In genomic region chr14:51847489-51847796, GRCh38 we compare ENCODE assay signal across 11 cellular contexts. TPM values are rescaled to one million over a fixed set of nuclear protein-coding genes. Genes with fewer than 3 reads are reported as not detected.
DNase-seq lines count a peak whose midpoint lies in the region; ATAC-seq and TF ChIP-seq lines count a peak whose summit lies in the region.
"Had no signal": no experiment of that assay in that cellular context is flagged by ENCODE, and none has a peak within 500 bp of the region (broad histone marks: within the 10 kb centered on the region; RNA-seq: fewer than 3 reads in every experiment).

No MANE protein-coding gene starts in this region.

- H3T11ph ChIP-seq in H9 (ENCODE audit: low read length), result no peak overlapping the region

- no peaks in the 10 kb centered on the region for H3K27me3 Mint-ChIP-seq in H9 (ENCODE audit: low read depth)
- peaks cover 3% of the 10 kb centered on the region for H3K27me3 Mint-ChIP-seq in activated naive CD8-positive, alpha-beta T cell treated with anti-CD3 and anti-CD28 coated beads for 36 hours
- H3K27me3 Mint-ChIP-seq in naive thymus-derived CD4-positive, alpha-beta T cell, result peaks cover 0 to 2% (median 0%) of the 10 kb centered on the region in 5 donors

- TF ChIP-seq CTCF in H9 (conservative IDR thresholded peaks at IDR 0.05), result no peak

- peak overlapping the region; percentile 73; the same call in 1 of the 2 replicates for H3K9ac ChIP-seq in BLaER1
- no peak overlapping the region for H3K9ac ChIP-seq in H9 (ENCODE audit: extremely low read depth, insufficient read length, low read length)
- H3K9ac ChIP-seq: GM23248 had no signal

- H3K36me3 ChIP-seq in BLaER1, result no peaks in the 10 kb centered on the region
- no peaks in the 10 kb centered on the region for H3K36me3 ChIP-seq in naive thymus-derived CD4-positive, alpha-beta T cell (ENCODE audit: control insufficient read depth in 2 of 3, insufficient read depth in 3 of 3, low read length in 3 of 3)

- H3K23me2 ChIP-seq in H9 (ENCODE audit: insufficient read length, low read depth, low read length, poor library complexity, severe bottlenecking), result peaks cover 3% of the 10 kb centered on the region

- H3K4me2 ChIP-seq in BLaER1, result peak overlapping the region; percentile 95
- H3K4me2 ChIP-seq in H9 (ENCODE audit: insufficient read depth, insufficient read length, low read length), result peak overlapping the region; percentile 36
- H3K4me2 ChIP-seq: PC-9 had no signal

- H4K20me1 ChIP-seq in BLaER1, result no peaks in the 10 kb centered on the region
- H4K20me1 ChIP-seq in H9 (ENCODE audit: control insufficient read depth, insufficient read depth, insufficient read length), result no peaks in the 10 kb centered on the region

- H3K4me3 ChIP-seq in BLaER1, result peak overlapping the region; percentile 59
- H3K4me3 ChIP-seq in naive thymus-derived CD4-positive, alpha-beta T cell (ENCODE audit: low read length), result no peak overlapping the region
- H3K4me3 ChIP-seq: GM23248, PC-9 had no signal

- no CpG with 5 or more reads among the region's 4 CpGs for WGBS in H9 (ENCODE audit: extremely low coverage, insufficient read length, low lambda C conversion rate)

- H3K27me3 ChIP-seq in BLaER1 (no peaks in the 10 kb centered on the region), H9 (ENCODE audit: insufficient read depth, low read length) (no peaks in the 10 kb centered on the region)
- H3K27me3 ChIP-seq in naive thymus-derived CD4-positive, alpha-beta T cell (ENCODE audit: control insufficient read depth in 2 of 2, insufficient read depth in 2 of 2, low read length in 2 of 2), result no peaks in the 10 kb centered on the region

- H3K4me3 Mint-ChIP-seq in H9, result peak overlapping the region in 1 of 2 experiments; percentile 72; a peak in 3 of 5 replicates
- H3K4me3 Mint-ChIP-seq in activated naive CD8-positive, alpha-beta T cell treated with anti-CD3 and anti-CD28 coated beads for 36 hours, result peak overlapping the region; percentile 80
- peak overlapping the region in 9 of 10 donors; percentile 83 to 96 (median 88) for H3K4me3 Mint-ChIP-seq in naive thymus-derived CD4-positive, alpha-beta T cell

- H2AFZ ChIP-seq in H9 (ENCODE audit: low read length), result no peak overlapping the region
- H2AFZ ChIP-seq: GM23248, PC-9 had no signal

- H2BK120ac ChIP-seq in H9 (ENCODE audit: low read depth, low read length, poor library complexity, severe bottlenecking), result no peak overlapping the region

- intact Hi-C loops in naive thymus-derived CD4-positive, alpha-beta T cell (cut with micrococcal nuclease), result loop anchor here (1.0 to 5.0 kb wide), 19 partner anchors 13 to 885 kb away; partner anchors contain the start of genes GNG2 (in 2 of the 2), GPR137C (in 2 of the 2), RTRAF (in 2 of the 2) and TXNDC16 (in 2 of the 2)

- peak overlapping the region; percentile 81 for H3K27ac ChIP-seq in BLaER1
- no peak overlapping the region for H3K27ac ChIP-seq in H9 (ENCODE audit: insufficient read length, low read depth, low read length)
- peak overlapping the region; percentile 96 for H3K27ac ChIP-seq in naive thymus-derived CD4-positive, alpha-beta T cell (ENCODE audit: low read depth, low read length)
- H3K27ac ChIP-seq: C4-2B, GM23248, PC-9 had no signal

- H3K4me1 ChIP-seq in BLaER1 (peaks cover 70% of the 10 kb centered on the region), H9 (ENCODE audit: insufficient read depth, low read length) (peaks cover 5% of the 10 kb centered on the region; the same call in 1 of the 2 replicates)
- peaks cover 23 to 47% of the 10 kb centered on the region in 2 donors for H3K4me1 ChIP-seq in naive thymus-derived CD4-positive, alpha-beta T cell (ENCODE audit: control insufficient read depth in 2 of 2, insufficient read depth in 2 of 2, low read length in 2 of 2)

- no peak overlapping the region for H2BK15ac ChIP-seq in H9 (ENCODE audit: low read depth, low read length)

- H4K8ac ChIP-seq in H9 (replicated peaks; ENCODE audit: insufficient read length, low read depth, low read length), result no peak overlapping the region

- H3K9me3 Mint-ChIP-seq in H9, result no peaks in the 10 kb centered on the region; a peak in 1 of 5 replicates
- H3K9me3 Mint-ChIP-seq in activated naive CD8-positive, alpha-beta T cell treated with anti-CD3 and anti-CD28 coated beads for 36 hours, result peaks cover 24% of the 10 kb centered on the region
- H3K9me3 Mint-ChIP-seq in naive thymus-derived CD4-positive, alpha-beta T cell, result peaks cover 0 to 15% (median 6%) of the 10 kb centered on the region in 11 donors

- no peaks in the 10 kb centered on the region for H3K79me2 ChIP-seq in H9 (ENCODE audit: insufficient read depth, low read length)

- peaks cover 24 to 26% of the 10 kb centered on the region in 2 experiments for H3K4me1 Mint-ChIP-seq in H9
- peaks cover 54% of the 10 kb centered on the region for H3K4me1 Mint-ChIP-seq in activated naive CD8-positive, alpha-beta T cell treated with anti-CD3 and anti-CD28 coated beads for 36 hours
- H3K4me1 Mint-ChIP-seq in naive thymus-derived CD4-positive, alpha-beta T cell, result peaks cover 35 to 89% (median 79%) of the 10 kb centered on the region in 7 donors

- DNase-seq in H9, result no peak
- DNase-seq in activated naive CD8-positive, alpha-beta T cell treated with anti-CD3 and anti-CD28 coated beads for 36 hours, result no peak
- DNase-seq in naive thymus-derived CD4-positive, alpha-beta T cell, result no peak
- no peak for DNase-seq in DMS53 (lab: John Stamatoyannopoulos, UW)
- DNase-seq: PC-9 had no signal

- no peak overlapping the region for H4K5ac ChIP-seq in H9 (ENCODE audit: insufficient read length, low read depth, low read length)

- no peak overlapping the region for H2BK20ac ChIP-seq in H9 (ENCODE audit: low read depth, low read length, poor library complexity, severe bottlenecking)

- ATAC-seq in naive thymus-derived CD4-positive, alpha-beta T cell, result no peak
- no peak for ATAC-seq in GM21786 (IDR thresholded peaks at IDR 0.05; ENCODE audit: unreplicated experiment)
- ATAC-seq in GM21723 (IDR thresholded peaks at IDR 0.05; ENCODE audit: unreplicated experiment), result no peak
- ATAC-seq in HG02623 (IDR thresholded peaks at IDR 0.05; ENCODE audit: unreplicated experiment), result no peak

- H3K23ac ChIP-seq in H9 (ENCODE audit: insufficient read length, low read depth, low read length), result no peak overlapping the region

- H3K27ac Mint-ChIP-seq in H9, result peak overlapping the region; percentile 88 to 90 (median 88); a peak in 4 of 7 replicates
- H3K27ac Mint-ChIP-seq in activated naive CD8-positive, alpha-beta T cell treated with anti-CD3 and anti-CD28 coated beads for 36 hours, result peak overlapping the region; percentile 99
- peak overlapping the region; percentile 97 to 100 (median 99) for H3K27ac Mint-ChIP-seq in naive thymus-derived CD4-positive, alpha-beta T cell

- no peaks in the 10 kb centered on the region for H3K36me3 Mint-ChIP-seq in H9 (ENCODE audit: insufficient read depth in 1 of 3, low read depth in 3 of 3)
- H3K36me3 Mint-ChIP-seq in activated naive CD8-positive, alpha-beta T cell treated with anti-CD3 and anti-CD28 coated beads for 36 hours, result peaks cover 37% of the 10 kb centered on the region
- peaks cover 0 to 32% (median 5%) of the 10 kb centered on the region in 5 donors for H3K36me3 Mint-ChIP-seq in naive thymus-derived CD4-positive, alpha-beta T cell

- CTCF ChIA-PET in naive thymus-derived CD4-positive, alpha-beta T cell (lab: Charles Lee), result interaction anchor here (0.6 to 2.8 kb wide), 9 partner anchors 11 to 905 kb away, joined by 3 to 13 read pairs (median 4); partner anchors contain the start of gene GNG2

- H2AK5ac ChIP-seq in H9 (ENCODE audit: insufficient read length, low read length), result no peak overlapping the region

- H3K4ac ChIP-seq in H9 (ENCODE audit: low read depth, low read length), result no peak overlapping the region; the same call in 1 of the 2 replicates

- POLR2A ChIA-PET in naive thymus-derived CD4-positive, alpha-beta T cell (lab: Charles Lee), result interaction anchor here (0.6 to 4.6 kb wide), 12 partner anchors 9 to 140 kb away, joined by 3 to 83 read pairs (median 4); partner anchors contain the start of gene GNG2

- H3K14ac ChIP-seq in H9 (ENCODE audit: insufficient read depth, low read length), result peak overlapping the region; percentile 91; the same call in 1 of the 2 replicates

- no peak overlapping the region for H3K56ac ChIP-seq in H9 (ENCODE audit: insufficient read length, low read depth, low read length)

- H3K18ac ChIP-seq in H9 (ENCODE audit: insufficient read length, low read depth, low read length), result peak overlapping the region; percentile 94

- H2BK5ac ChIP-seq in H9 (ENCODE audit: insufficient read length, low read length), result no peak overlapping the region

- H4K91ac ChIP-seq in H9 (ENCODE audit: insufficient read length, low read depth, low read length), result no peak overlapping the region

- no peaks in the 10 kb centered on the region for H3K79me1 ChIP-seq in H9 (ENCODE audit: insufficient read depth, low read depth, low read length, poor library complexity, severe bottlenecking)

- H3K9me3 ChIP-seq in BLaER1 (no peaks in the 10 kb centered on the region), H9 (ENCODE audit: control insufficient read depth, low read depth, low read length) (no peaks in the 10 kb centered on the region)
- no peaks in the 10 kb centered on the region for H3K9me3 ChIP-seq in naive thymus-derived CD4-positive, alpha-beta T cell (ENCODE audit: control insufficient read depth in 2 of 3, low read length in 3 of 3)

- H2BK12ac ChIP-seq in H9 (ENCODE audit: insufficient read length, low read depth, low read length), result no peak overlapping the region

RNA-seq across cellular contexts. Expression of gene GNG2, which starts 13.0 kb away (rescaled TPM):
- total RNA-seq in H9 (2021), result 7.0 and 7.9 TPM in 2 replicates
- total RNA-seq in activated naive CD8-positive, alpha-beta T cell treated with anti-CD3 and anti-CD28 coated beads for 36 hours, result 100 to 1,000 TPM; 131 to 132 TPM
- 100 to 1,000 TPM in 3 of 5 experiments, 10 to 100 TPM in 2; 62.1 to 199 (median 106) TPM for total RNA-seq in naive thymus-derived CD4-positive, alpha-beta T cell
- polyA plus RNA-seq in naive thymus-derived CD4-positive, alpha-beta T cell, result 100 to 1,000 TPM; 117 to 135 TPM
